In genomic region chr22:49553518-49554295, GRCh38 we compare ENCODE assay signal across 2 cellular contexts.
A peak's percentile ranks its signal among the peaks of the same experiment; 100 is the strongest.
TF ChIP-seq lines count a peak whose summit lies in the region.

No MANE protein-coding gene starts in this region.

TF ChIP-seq in A549, 52 proteins besides CTCF, POLR2A, EP300 and RAD21 (continued from another document):
- TF ChIP-seq REST (IDR thresholded peaks at IDR 0.05) = peak; percentile 78
TF ChIP-seq in A549: peak in this region for 1.

TF ChIP-seq in HEK293, 187 proteins besides CTCF, POLR2A, EP300 and RAD21 (continued from another document):
- TF ChIP-seq REST (tag by site-specific recombination; IDR thresholded peaks at IDR 0.05) (peak; percentile 85), OSR2 (tag by site-specific recombination; IDR thresholded peaks at IDR 0.05) (no peak)
TF ChIP-seq in HEK293: peak in this region for 1.
